In the genomic region with DNA sequence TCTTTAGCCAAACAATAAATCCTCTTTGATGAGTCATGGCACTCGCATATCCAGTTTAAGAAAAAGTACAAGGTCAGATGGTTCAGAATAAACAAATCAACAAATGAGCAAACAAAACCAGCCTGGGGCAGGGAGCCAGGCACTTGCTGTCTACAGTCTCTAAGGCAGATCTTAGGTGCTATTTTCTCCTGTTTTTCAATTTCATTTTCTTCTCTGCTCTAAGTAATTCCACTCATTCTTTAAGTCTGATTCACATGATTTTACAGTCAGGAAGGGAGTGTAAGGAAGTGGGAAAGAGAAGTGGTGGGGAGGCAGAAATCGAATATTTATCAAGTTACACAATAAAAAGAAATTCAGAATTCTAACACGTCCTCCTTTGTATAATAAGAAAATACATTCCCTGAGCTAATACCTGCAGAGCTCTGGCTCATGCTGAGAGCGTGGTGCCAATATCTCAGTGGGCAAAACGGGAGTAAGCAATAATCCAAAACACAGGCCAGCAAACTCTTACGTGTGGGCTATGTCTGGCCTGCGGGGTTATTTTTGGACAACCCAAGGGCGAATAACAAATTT, we compare ENCODE assay signal across 11 cellular contexts.
A peak's percentile ranks its signal among the peaks of the same experiment; 100 is the strongest.
DNase-seq lines count a peak whose midpoint lies in the region; ATAC-seq and TF ChIP-seq lines count a peak whose summit lies in the region.
"Had no signal": no experiment of that assay in that cellular context is flagged by ENCODE, and none has a peak within 500 bp of the region (broad histone marks: within the 10 kb centered on the region; RNA-seq: fewer than 3 reads in every experiment).

No MANE protein-coding gene starts in this region.

- H3K36me3 ChIP-seq in BJ (ENCODE audit: control insufficient read depth, insufficient read depth, low read length) = no peaks in the 10 kb centered on the region
- no peaks in the 10 kb centered on the region for H3K36me3 ChIP-seq in mammary epithelial cell (ENCODE audit: insufficient read depth, low read length)
- no peaks in the 10 kb centered on the region for H3K36me3 ChIP-seq in lower lobe of right lung

- intact Hi-C loops in mammary epithelial cell (cut with micrococcal nuclease) = loop anchor here (2.0 kb wide), 1 partner anchor 44 kb away; no protein-coding TSS in a partner anchor
- intact Hi-C loops in lower lobe of right lung (cut with DNase I) = no loop called here

- peak overlapping the region; percentile 43 for H3K27ac ChIP-seq in mammary epithelial cell (ENCODE audit: insufficient read depth, low read depth, low read length)
- no peak overlapping the region for H3K27ac ChIP-seq in lower lobe of right lung

- peak overlapping the region; percentile 66 for H3K4me2 ChIP-seq in mammary epithelial cell (ENCODE audit: insufficient read depth, low read depth, low read length)

- peaks cover 24% of the 10 kb centered on the region for H3K4me1 ChIP-seq in mammary epithelial cell (ENCODE audit: insufficient read depth, low read length)
- H3K4me1 ChIP-seq in lower lobe of right lung = peaks cover 10% of the 10 kb centered on the region

- BruUV-seq in mammary epithelial cell (replicated peaks; lab: Mats Ljungman, UMichigan) = no TSS peak

- in situ Hi-C loops in mammary epithelial cell (cut with MboI; ENCODE audit: low sequenced_read_pairs in 2 of 2) = no loop called here

- H3K9me3 ChIP-seq in mammary epithelial cell (replicated peaks; ENCODE audit: insufficient read depth, low read length) (no peaks in the 10 kb centered on the region), lower lobe of right lung (no peaks in the 10 kb centered on the region)

- dilution Hi-C loops in mammary epithelial cell (cut with HindIII; ENCODE audit: low sequenced_read_pairs) = no loop called here

- H3K9ac ChIP-seq in mammary epithelial cell (ENCODE audit: insufficient read depth, low read length) = no peak overlapping the region

- peak overlapping the region; percentile 72 for H2AFZ ChIP-seq in mammary epithelial cell (ENCODE audit: low read depth, low read length)

- WGBS in mammary epithelial cell (ENCODE audit: low coverage, missing lambda C conversion rate) = under 1% methylated on average over 8 of the region's 8 CpGs

- DNase-seq in BJ (ENCODE audit: low read depth) (peak; percentile 42), M059J (ENCODE audit: low read depth) (peak; percentile 87), mammary epithelial cell (peak; percentile 75), lower lobe of right lung (no peak), NAMALWA (ENCODE audit: low spot score) (no peak), UCSD-AML1 (lab: John Stamatoyannopoulos, UW; ENCODE audit: unreplicated experiment) (no peak)
- DNase-seq: CD4-positive, alpha-beta T cell; effector CD8-positive, alpha-beta T cell; NCI-H1092 treated with DMSO at 0.1 percent for 48 hours had no signal

- no peaks in the 10 kb centered on the region for H4K20me1 ChIP-seq in mammary epithelial cell (ENCODE audit: insufficient read depth, low read length)

- POLR2A ChIA-PET in BJ (lab: Charles Lee) = no interaction called here

- TF ChIP-seq CTCF in BJ (IDR thresholded peaks at IDR 0.05; ENCODE audit: insufficient read depth, low read depth, low read length) = no peak
- no peak for TF ChIP-seq CTCF in mammary epithelial cell (conservative IDR thresholded peaks at IDR 0.05 in 1 of 2, IDR thresholded peaks at IDR 0.05 in 1 of 2; ENCODE audit: extremely low read depth in 1 of 2, insufficient read depth in 1 of 2, low read depth in 1 of 2, low read length in 2 of 2)
- no peak for TF ChIP-seq CTCF in lower lobe of right lung (IDR thresholded peaks at IDR 0.05)

- peak; percentile 23 to 28 for ATAC-seq in lower lobe of right lung
- no peak for ATAC-seq in HG03442 (IDR thresholded peaks at IDR 0.05; ENCODE audit: unreplicated experiment)
- no peak for ATAC-seq in HG03469 (IDR thresholded peaks at IDR 0.05; ENCODE audit: unreplicated experiment)

- CTCF ChIA-PET in BJ (lab: Yijun Ruan, JAX) (no interaction called here), mammary epithelial cell (lab: Charles Lee; ENCODE audit: low non-redundant PET) (no interaction called here)

- H3K4me3 ChIP-seq in BJ (ENCODE audit: low read depth, low read length) = no peak overlapping the region
- no peak overlapping the region for H3K4me3 ChIP-seq in mammary epithelial cell (replicated peaks in 1 of 3; ENCODE audit: insufficient read depth in 1 of 3, low read depth in 2 of 3, low read length in 3 of 3)
- H3K4me3 ChIP-seq in lower lobe of right lung = no peak overlapping the region

- H3K27me3 ChIP-seq in BJ (ENCODE audit: control insufficient read depth, insufficient read depth, low read length) (no peaks in the 10 kb centered on the region), mammary epithelial cell (ENCODE audit: insufficient read depth, low read length) (no peaks in the 10 kb centered on the region), lower lobe of right lung (ENCODE audit: low read depth) (no peaks in the 10 kb centered on the region)

- no peaks in the 10 kb centered on the region for H3K79me2 ChIP-seq in mammary epithelial cell (ENCODE audit: insufficient read depth, low read length)

Comparison
In these comparisons a context has a peak if more than half of its experiments do, and no peak if none do; other contexts are left out.
1. DNase-seq: peak in BJ (single experiment), M059J (single experiment) and mammary epithelial cell (single experiment); none in lower lobe of right lung (single experiment), NAMALWA (single experiment) and UCSD-AML1 (single experiment).
2. ATAC-seq: peak in lower lobe of right lung (2 of 2); none in HG03442 (single experiment) and HG03469 (single experiment).